Comparison of ENCODE assay signal across 1 cellular context in genomic region chr1:66553846-66554245, GRCh38.
TF ChIP-seq lines count a peak whose summit lies in the region.

No MANE protein-coding gene starts in this region.

TF ChIP-seq in H1, 55 proteins besides CTCF, POLR2A, EP300 and RAD21:
- TF ChIP-seq MAFK (IDR thresholded peaks at IDR 0.05; ENCODE audit: low read depth, low read length) (no peak), TAF1 (IDR thresholded peaks at IDR 0.05; ENCODE audit: low read depth, low read length) (no peak), YY1 (IDR thresholded peaks at IDR 0.05; ENCODE audit: low read depth, low read length) (no peak), SAP30 (IDR thresholded peaks at IDR 0.05; ENCODE audit: insufficient read depth, insufficient replicate concordance, low read length) (no peak), SUZ12 (IDR thresholded peaks at IDR 0.05; ENCODE audit: low read length) (no peak), TEAD4 (IDR thresholded peaks at IDR 0.05; ENCODE audit: low read depth, low read length) (no peak), FOSL1 (IDR thresholded peaks at IDR 0.05; ENCODE audit: insufficient read depth, low read depth, low read length) (no peak), SIN3A (conservative IDR thresholded peaks at IDR 0.05 in 1 of 2, IDR thresholded peaks at IDR 0.05 in 1 of 2; ENCODE audit: low read depth in 1 of 2, low read length in 2 of 2) (no peak), CHD7 (IDR thresholded peaks at IDR 0.05; ENCODE audit: insufficient replicate concordance, low read length) (no peak), MAX (IDR thresholded peaks at IDR 0.05) (no peak), CTBP2 (IDR thresholded peaks at IDR 0.05; ENCODE audit: borderline replicate concordance, insufficient read depth, insufficient read length, low read length) (no peak), HDAC6 (IDR thresholded peaks at IDR 0.05; ENCODE audit: low read depth, low read length) (no peak), PHF8 (conservative IDR thresholded peaks at IDR 0.05; ENCODE audit: low read depth, low read length) (no peak), BRCA1 (IDR thresholded peaks at IDR 0.05; ENCODE audit: low read depth, low read length) (no peak), CEBPB (IDR thresholded peaks at IDR 0.05; ENCODE audit: low read depth, low read length) (no peak), SIRT6 (IDR thresholded peaks at IDR 0.05; ENCODE audit: low read length) (no peak), RNF2 (IDR thresholded peaks at IDR 0.05; ENCODE audit: borderline replicate concordance, low read depth, low read length, missing control alignments, poor library complexity, severe bottlenecking) (no peak), TAF7 (optimal IDR thresholded peaks at IDR 0.05; ENCODE audit: borderline replicate concordance, low read depth, low read length) (no peak)
- TF ChIP-seq, protein P1, sequence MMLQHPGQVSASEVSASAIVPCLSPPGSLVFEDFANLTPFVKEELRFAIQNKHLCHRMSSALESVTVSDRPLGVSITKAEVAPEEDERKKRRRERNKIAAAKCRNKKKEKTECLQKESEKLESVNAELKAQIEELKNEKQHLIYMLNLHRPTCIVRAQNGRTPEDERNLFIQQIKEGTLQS (IDR thresholded peaks at IDR 0.05; ENCODE audit: insufficient read depth, low read depth, low read length), result no peak
- TF ChIP-seq, protein P2, sequence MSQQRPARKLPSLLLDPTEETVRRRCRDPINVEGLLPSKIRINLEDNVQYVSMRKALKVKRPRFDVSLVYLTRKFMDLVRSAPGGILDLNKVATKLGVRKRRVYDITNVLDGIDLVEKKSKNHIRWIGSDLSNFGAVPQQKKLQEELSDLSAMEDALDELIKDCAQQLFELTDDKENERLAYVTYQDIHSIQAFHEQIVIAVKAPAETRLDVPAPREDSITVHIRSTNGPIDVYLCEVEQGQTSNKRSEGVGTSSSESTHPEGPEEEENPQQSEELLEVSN (IDR thresholded peaks at IDR 0.05), result no peak
